Comparison of ENCODE assay signal across 19 cellular contexts in the genomic region with DNA sequence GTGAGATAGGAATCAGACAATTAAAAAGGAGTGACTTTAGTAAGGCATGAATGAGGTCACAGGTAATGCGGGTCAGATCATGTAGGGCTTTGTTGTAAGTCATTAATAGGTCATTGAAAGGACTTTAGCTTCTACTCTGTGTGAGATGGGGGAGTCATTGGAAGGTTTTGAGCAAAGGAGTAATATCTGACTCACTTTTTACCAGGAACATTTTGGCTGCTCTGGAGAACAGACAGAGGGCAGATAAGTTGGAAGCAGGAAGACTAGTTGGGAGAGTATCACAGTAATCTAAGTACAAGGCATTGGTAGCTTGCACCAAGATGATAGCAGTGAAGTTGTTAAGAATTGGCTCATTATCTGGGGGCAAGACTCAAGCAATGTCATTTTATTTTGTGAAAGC. TPM values are rescaled to one million over a fixed set of nuclear protein-coding genes. Genes with fewer than 3 reads are reported as not detected.
DNase-seq lines count a peak whose midpoint lies in the region; ATAC-seq and TF ChIP-seq lines count a peak whose summit lies in the region.
"Had no signal": no experiment of that assay in that cellular context is flagged by ENCODE, and none has a peak within 500 bp of the region (broad histone marks: within the 10 kb centered on the region; RNA-seq: fewer than 3 reads in every experiment).

No MANE protein-coding gene starts in this region.

- H3K9me3 ChIP-seq in osteoblast (ENCODE audit: low read depth, low read length) (no peaks in the 10 kb centered on the region), hepatocyte (ENCODE audit: low read depth) (no peaks in the 10 kb centered on the region)
- H3K9me3 ChIP-seq: left lung had no signal

- H3K4me2 ChIP-seq in osteoblast (ENCODE audit: insufficient read depth, low read length): no peak overlapping the region
- H3K4me2 ChIP-seq in hepatocyte: no peak overlapping the region
- H3K4me2 ChIP-seq: KMS-11 had no signal

- H3K4me1 ChIP-seq in osteoblast (ENCODE audit: insufficient read depth, low read length): peaks cover 5% of the 10 kb centered on the region
- no peaks in the 10 kb centered on the region for H3K4me1 ChIP-seq in hepatocyte (ENCODE audit: insufficient read depth)
- H3K4me1 ChIP-seq: left lung had no signal

- TF ChIP-seq CTCF in activated CD8-positive, alpha-beta T cell treated with anti-CD3 and anti-CD28 coated beads for 36 hours (IDR thresholded peaks at IDR 0.05): no peak
- TF ChIP-seq CTCF in fibroblast of mammary gland (conservative IDR thresholded peaks at IDR 0.05; ENCODE audit: control insufficient read depth, insufficient read depth, low read depth, low read length) (no peak), osteoblast (IDR thresholded peaks at IDR 0.05; ENCODE audit: extremely low read depth, low read depth, low read length) (no peak), hepatocyte (IDR thresholded peaks at IDR 0.05; ENCODE audit: poor library complexity) (no peak)

- H4K20me1 ChIP-seq in osteoblast (ENCODE audit: insufficient read depth, low read length) (peaks cover 17% of the 10 kb centered on the region), hepatocyte (ENCODE audit: insufficient read depth, poor library complexity, severe bottlenecking) (peaks cover 2% of the 10 kb centered on the region)

- no peak for DNase-seq in stimulated activated naive CD8-positive, alpha-beta T cell treated with anti-CD3 and anti-CD28 coated beads, Interleukin-15, Interleukin-2, amounts not matched to agents 100 U/mL and 50 U/mL, for 24 hours
- no peak for DNase-seq in activated CD8-positive, alpha-beta T cell treated with anti-CD3 and anti-CD28 coated beads for 36 hours
- DNase-seq in fibroblast of mammary gland (ENCODE audit: low read depth) (peak; percentile 32), stromal cell of bone marrow (ENCODE audit: low read depth) (peak; percentile 12), osteoblast (ENCODE audit: insufficient read length, low spot score, missing footprints) (no peak), NCI-H1105 (lab: John Stamatoyannopoulos, UW) (no peak), hepatocyte (ENCODE audit: low spot score) (no peak)
- DNase-seq: activated CD4-positive, alpha-beta T cell treated with anti-CD3 and anti-CD28 coated beads, Interleukin-2, amount 10 ng/mL, durations not matched to agents 7 days and 5 days; activated effector memory CD4-positive, alpha-beta T cell treated with anti-CD3 and anti-CD28 coated beads, Interleukin-2, amount 50 U/mL, for 16 hours; DMS 273 treated with DMSO at 0.1 percent for 48 hours; left lung; NCI-H1417 treated with DMSO at 0.1 percent for 48 hours; NCI-H2227 treated with DMSO at 0.1 percent for 48 hours; SHP77 treated with DMSO at 0.1 percent for 48 hours; stimulated activated CD4-positive, alpha-beta T cell treated with anti-CD3 and anti-CD28 coated beads, Interleukin-12 subunit alpha, Interleukin-12 subunit beta, amount 100 ng/mL, for 4 hours; T-helper 9 cell had no signal

- peaks cover 68% of the 10 kb centered on the region for H3K79me2 ChIP-seq in osteoblast (ENCODE audit: insufficient read depth, low read length)
- peaks cover 80% of the 10 kb centered on the region for H3K79me2 ChIP-seq in hepatocyte

- peaks cover 59% of the 10 kb centered on the region for H3K4me1 Mint-ChIP-seq in stimulated activated naive CD8-positive, alpha-beta T cell treated with anti-CD3 and anti-CD28 coated beads, Interleukin-15, Interleukin-2, amounts not matched to agents 100 ng/mL and 50 ng/mL, for 24 hours (ENCODE audit: low read depth)
- H3K4me1 Mint-ChIP-seq in activated CD8-positive, alpha-beta T cell treated with anti-CD3 and anti-CD28 coated beads for 36 hours (ENCODE audit: low read depth): peaks cover 56% of the 10 kb centered on the region

- H3K4me3 ChIP-seq in fibroblast of mammary gland (ENCODE audit: control insufficient read depth, low read depth, low read length) (no peak overlapping the region), osteoblast (ENCODE audit: insufficient read depth, low read length) (no peak overlapping the region), hepatocyte (no peak overlapping the region)
- H3K4me3 ChIP-seq: left lung had no signal

- H3K27me3 ChIP-seq in osteoblast (ENCODE audit: insufficient read depth, low read length): no peaks in the 10 kb centered on the region
- H3K27me3 ChIP-seq in hepatocyte: no peaks in the 10 kb centered on the region
- H3K27me3 ChIP-seq: left lung had no signal

- 100% methylated on average over 1 of the region's 1 CpG for WGBS in hepatocyte (ENCODE audit: low lambda C conversion rate, missing lambda C conversion rate)

- intact Hi-C loops in activated CD8-positive, alpha-beta T cell treated with anti-CD3 and anti-CD28 coated beads for 36 hours (cut with micrococcal nuclease): loop anchor here (5.0 kb wide), 1 partner anchor 36 kb away; a partner anchor contains a TSS

- no peak overlapping the region for H2AFZ ChIP-seq in osteoblast (ENCODE audit: low read length)
- H2AFZ ChIP-seq in hepatocyte: no peak overlapping the region

- no peaks in the 10 kb centered on the region for H3K27me3 Mint-ChIP-seq in stimulated activated naive CD8-positive, alpha-beta T cell treated with anti-CD3 and anti-CD28 coated beads, Interleukin-15, Interleukin-2, amounts not matched to agents 100 ng/mL and 50 ng/mL, for 24 hours
- no peaks in the 10 kb centered on the region for H3K27me3 Mint-ChIP-seq in activated CD8-positive, alpha-beta T cell treated with anti-CD3 and anti-CD28 coated beads for 36 hours
- H3K27me3 Mint-ChIP-seq: activated CD4-positive, alpha-beta T cell treated with anti-CD3 and anti-CD28 coated beads, Interleukin-2, amount 10 ng/mL, durations not matched to agents 7 days and 5 days; progenitor cell of endocrine pancreas had no signal

- CTCF ChIA-PET in activated CD8-positive, alpha-beta T cell treated with anti-CD3 and anti-CD28 coated beads for 36 hours (lab: Charles Lee): interaction anchor here (0.7 to 3.8 kb wide), 5 partner anchors 10 to 119 kb away, joined by 3 to 24 read pairs (median 3); no protein-coding TSS in a partner anchor

- H3K36me3 ChIP-seq in osteoblast (ENCODE audit: insufficient read depth, low read length): no peaks in the 10 kb centered on the region
- H3K36me3 ChIP-seq in hepatocyte (replicated peaks; ENCODE audit: insufficient read depth, low read depth): no peaks in the 10 kb centered on the region

- no peaks in the 10 kb centered on the region for H3K9me2 ChIP-seq in hepatocyte (replicated peaks; ENCODE audit: insufficient read depth)

- no peak overlapping the region for H3K27ac ChIP-seq in osteoblast (ENCODE audit: low read depth, low read length)
- H3K27ac ChIP-seq in hepatocyte: no peak overlapping the region
- H3K27ac ChIP-seq: KMS-11, left lung had no signal

- POLR2A ChIA-PET in activated CD8-positive, alpha-beta T cell treated with anti-CD3 and anti-CD28 coated beads for 36 hours (lab: Charles Lee): interaction anchor here (0.6 to 1.3 kb wide), 5 partner anchors 9 to 56 kb away, joined by 3 to 5 read pairs (median 3); a partner anchor contains a TSS

- H3K9me3 Mint-ChIP-seq in stimulated activated naive CD8-positive, alpha-beta T cell treated with anti-CD3 and anti-CD28 coated beads, Interleukin-15, Interleukin-2, amounts not matched to agents 100 ng/mL and 50 ng/mL, for 24 hours: no peaks in the 10 kb centered on the region
- peaks cover 3% of the 10 kb centered on the region for H3K9me3 Mint-ChIP-seq in activated CD8-positive, alpha-beta T cell treated with anti-CD3 and anti-CD28 coated beads for 36 hours
- H3K9me3 Mint-ChIP-seq: activated CD4-positive, alpha-beta T cell treated with anti-CD3 and anti-CD28 coated beads, Interleukin-2, amount 10 ng/mL, durations not matched to agents 7 days and 5 days had no signal

- peaks cover 32% of the 10 kb centered on the region for H3K36me3 Mint-ChIP-seq in stimulated activated naive CD8-positive, alpha-beta T cell treated with anti-CD3 and anti-CD28 coated beads, Interleukin-15, Interleukin-2, amounts not matched to agents 100 ng/mL and 50 ng/mL, for 24 hours (ENCODE audit: low read depth)
- H3K36me3 Mint-ChIP-seq in activated CD8-positive, alpha-beta T cell treated with anti-CD3 and anti-CD28 coated beads for 36 hours (ENCODE audit: low read depth): peaks cover 44% of the 10 kb centered on the region

- peak overlapping the region; percentile 79 for H3K27ac Mint-ChIP-seq in stimulated activated naive CD8-positive, alpha-beta T cell treated with anti-CD3 and anti-CD28 coated beads, Interleukin-15, Interleukin-2, amounts not matched to agents 100 ng/mL and 50 ng/mL, for 24 hours
- peak overlapping the region; percentile 78 for H3K27ac Mint-ChIP-seq in activated CD8-positive, alpha-beta T cell treated with anti-CD3 and anti-CD28 coated beads for 36 hours
- H3K27ac Mint-ChIP-seq: progenitor cell of endocrine pancreas had no signal

- H3K4me3 Mint-ChIP-seq in stimulated activated naive CD8-positive, alpha-beta T cell treated with anti-CD3 and anti-CD28 coated beads, Interleukin-15, Interleukin-2, amounts not matched to agents 100 ng/mL and 50 ng/mL, for 24 hours: no peak overlapping the region
- no peak overlapping the region for H3K4me3 Mint-ChIP-seq in activated CD8-positive, alpha-beta T cell treated with anti-CD3 and anti-CD28 coated beads for 36 hours
- H3K4me3 Mint-ChIP-seq: activated CD4-positive, alpha-beta T cell treated with anti-CD3 and anti-CD28 coated beads, Interleukin-2, amount 10 ng/mL, durations not matched to agents 7 days and 5 days had no signal

- ATAC-seq in stimulated activated naive CD8-positive, alpha-beta T cell treated with anti-CD3 and anti-CD28 coated beads, Interleukin-15, Interleukin-2, amounts not matched to agents 100 U/mL and 50 U/mL, for 24 hours: no peak
- ATAC-seq in activated CD8-positive, alpha-beta T cell treated with anti-CD3 and anti-CD28 coated beads for 36 hours: no peak
- ATAC-seq: left lung had no signal

RNA-seq across cellular contexts. Expression of a gene that starts 37.4 kb away (rescaled TPM):
- total RNA-seq in activated CD8-positive, alpha-beta T cell treated with anti-CD3 and anti-CD28 coated beads for 36 hours: 100 to 1,000 TPM; 251 to 257 TPM
- total RNA-seq in osteoblast (52.8 and 57.8 TPM in 2 replicates), hepatocyte (46.9 and 60.5 TPM in 2 replicates)
- polyA plus RNA-seq in hepatocyte: 28.3 and 35.2 TPM in 2 replicates

Comparison
In these comparisons a context has a peak if more than half of its experiments do, and no peak if none do; other contexts are left out.
1. DNase-seq: peak in fibroblast of mammary gland (single experiment) and stromal cell of bone marrow (single experiment); none in stimulated activated naive CD8-positive, alpha-beta T cell treated with anti-CD3 and anti-CD28 coated beads, Interleukin-15, Interleukin-2, amounts not matched to agents 100 U/mL and 50 U/mL, for 24 hours (single experiment), activated CD8-positive, alpha-beta T cell treated with anti-CD3 and anti-CD28 coated beads for 36 hours (single experiment), osteoblast (single experiment), NCI-H1105 (single experiment) and hepatocyte (single experiment).